In genomic region chr3:186589115-186589514, GRCh38 we compare ENCODE assay signal across 1 cellular context.
TF ChIP-seq lines count a peak whose summit lies in the region.

No MANE protein-coding gene starts in this region.

TF ChIP-seq in H1, 55 proteins besides CTCF, POLR2A, EP300 and RAD21:
- TF ChIP-seq TEAD4 (IDR thresholded peaks at IDR 0.05; ENCODE audit: low read depth, low read length) (no peak), JUN (IDR thresholded peaks at IDR 0.05; ENCODE audit: low read depth, low read length) (no peak), BRCA1 (IDR thresholded peaks at IDR 0.05; ENCODE audit: low read depth, low read length) (no peak)
